27 cellular contexts compared by ENCODE assay signal in genomic region chr2:191209346-191209745, GRCh38.
"Had no signal": no experiment of that assay in that cellular context is flagged by ENCODE, and none has a peak within 500 bp of the region (broad histone marks: within the 10 kb centered on the region; RNA-seq: fewer than 3 reads in every experiment).

No MANE protein-coding gene starts in this region.

- H3K27ac Mint-ChIP-seq: activated CD8-positive, alpha-beta T cell treated with anti-CD3 and anti-CD28 coated beads, Interleukin-2, amount 10 ng/mL, durations not matched to agents 7 days and 5 days; activated naive CD4-positive, alpha-beta T cell treated with anti-CD3 and anti-CD28 coated beads, Interleukin-2, amount 50 U/mL, for 72 hours; activated T-helper 1 cell treated with anti-CD3 and anti-CD28 coated beads, Interleukin-12 subunit alpha, Interleukin-12 subunit beta, Interleukin-2, Interleukin-4 antibody, amounts not matched to agents 30 ng/mL and 10 ng/mL and 1 ng/mL, durations not matched to agents 14 hours and 24 hours and 36 hours; mesothelial cell of epicardium; nephron; stimulated activated naive CD8-positive, alpha-beta T cell treated with anti-CD3 and anti-CD28 coated beads, Interleukin-15, Interleukin-2, amounts not matched to agents 100 ng/mL and 50 ng/mL, for 24 hours had no signal

- H3K9ac ChIP-seq: parathyroid adenoma had no signal

- H3K4me1 Mint-ChIP-seq: mesothelial cell of epicardium, nephron had no signal

- H3K4me3 ChIP-seq: adrenal gland, cardiac muscle cell, gastrocnemius medialis, thyroid gland, upper lobe of right lung had no signal

- ATAC-seq: activated CD8-positive, alpha-beta T cell treated with anti-CD3 and anti-CD28 coated beads, Interleukin-2, amount 10 ng/mL, durations not matched to agents 7 days and 5 days; activated naive CD4-positive, alpha-beta T cell treated with anti-CD3 and anti-CD28 coated beads, Interleukin-2, amount 50 U/mL, for 72 hours; effector memory CD8-positive, alpha-beta T cell; esophagus mucosa; gastrocnemius medialis; left ventricle myocardium superior; right cardiac atrium; upper lobe of right lung had no signal

- H3K27me3 Mint-ChIP-seq: effector memory CD8-positive, alpha-beta T cell; stimulated activated naive CD8-positive, alpha-beta T cell treated with anti-CD3 and anti-CD28 coated beads, Interleukin-15, Interleukin-2, amounts not matched to agents 100 ng/mL and 50 ng/mL, for 24 hours had no signal

- DNase-seq: activated CD4-positive, alpha-beta T cell treated with anti-CD3 and anti-CD28 coated beads for 48 hours; activated CD4-positive, CD25-positive, alpha-beta regulatory T cell; activated CD8-positive, alpha-beta T cell treated with anti-CD3 and anti-CD28 coated beads, Interleukin-2, amount 10 ng/mL, durations not matched to agents 7 days and 5 days; activated gamma-delta T cell; adrenal gland; effector memory CD8-positive, alpha-beta T cell; gastrocnemius medialis; hippocampal formation; left ventricle myocardium superior; mammary epithelial cell; right cardiac atrium; stimulated activated CD4-positive, alpha-beta T cell treated with anti-CD3 and anti-CD28 coated beads, Interleukin-12 subunit alpha, Interleukin-12 subunit beta, amount 100 ng/mL, for 4 hours; stimulated activated CD4-positive, alpha-beta T cell treated with anti-CD3 and anti-CD28 coated beads, Interleukin-1b, Interleukin-23, amount 100 ng/mL, for 48 hours; substantia nigra; T1000; thyroid gland; upper lobe of right lung had no signal

- H3K9me3 ChIP-seq: adrenal gland, gastrocnemius medialis, thyroid gland had no signal

- H3K9me3 Mint-ChIP-seq: effector memory CD8-positive, alpha-beta T cell had no signal

- H3K4me1 ChIP-seq: adrenal gland, gastrocnemius medialis, parathyroid adenoma, thyroid gland, upper lobe of right lung had no signal

- FAIRE-seq: endothelial cell of umbilical vein had no signal

- H2AFZ ChIP-seq: parathyroid adenoma had no signal

- H3K27me3 ChIP-seq: adrenal gland, cardiac muscle cell, gastrocnemius medialis, neutrophil, thyroid gland, upper lobe of right lung had no signal

- H3K79me2 ChIP-seq: parathyroid adenoma had no signal

- H3K36me3 ChIP-seq: adrenal gland, cardiac muscle cell, gastrocnemius medialis, neutrophil, thyroid gland, upper lobe of right lung had no signal

- H3K4me3 Mint-ChIP-seq: activated CD8-positive, alpha-beta T cell treated with anti-CD3 and anti-CD28 coated beads, Interleukin-2, amount 10 ng/mL, durations not matched to agents 7 days and 5 days; activated T-helper 1 cell treated with anti-CD3 and anti-CD28 coated beads, Interleukin-12 subunit alpha, Interleukin-12 subunit beta, Interleukin-2, Interleukin-4 antibody, amounts not matched to agents 30 ng/mL and 10 ng/mL and 1 ng/mL, durations not matched to agents 14 hours and 24 hours and 36 hours; effector memory CD8-positive, alpha-beta T cell; mesothelial cell of epicardium; nephron; stimulated activated naive CD8-positive, alpha-beta T cell treated with anti-CD3 and anti-CD28 coated beads, Interleukin-15, Interleukin-2, amounts not matched to agents 100 ng/mL and 50 ng/mL, for 24 hours had no signal

- H3K27ac ChIP-seq: adrenal gland, cardiac muscle cell, gastrocnemius medialis, neutrophil, parathyroid adenoma, thyroid gland, upper lobe of right lung had no signal
